In the genomic region with DNA sequence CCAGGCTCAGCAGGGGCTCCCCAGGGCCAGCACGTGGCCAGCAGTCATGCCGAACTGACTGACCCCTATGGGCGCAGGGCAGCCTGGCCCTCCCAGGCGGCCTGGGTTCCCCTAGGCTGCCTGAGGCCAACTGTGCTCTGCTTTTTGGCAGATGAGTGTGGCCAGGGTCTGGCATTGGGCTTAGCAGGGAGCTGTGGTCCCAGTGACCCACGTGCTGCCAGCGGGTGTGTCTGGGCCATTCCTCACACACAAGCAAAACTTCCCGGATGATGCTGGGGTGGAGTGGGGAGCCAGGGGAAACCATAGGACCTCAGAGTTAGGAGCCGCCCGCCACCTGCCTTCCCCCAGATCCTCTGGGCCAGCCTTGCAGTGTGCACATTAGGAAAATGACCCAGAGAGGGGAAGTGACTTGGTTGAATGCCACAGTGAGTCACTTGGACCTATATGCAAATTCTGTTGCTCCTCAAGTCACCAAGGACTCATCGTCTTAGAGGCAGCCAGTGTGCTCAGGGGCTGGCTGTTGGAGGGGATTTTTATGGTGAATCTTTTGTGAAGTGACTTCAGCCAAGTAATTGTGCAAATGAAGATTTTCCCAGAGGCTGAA, we compare ENCODE assay signal across 2 cellular contexts.
TF ChIP-seq lines count a peak whose summit lies in the region.

No MANE protein-coding gene starts in this region.

TF ChIP-seq in HCT116, 20 proteins besides CTCF, POLR2A, EP300 and RAD21:
- TF ChIP-seq CBX3 (IDR thresholded peaks at IDR 0.05; ENCODE audit: low read depth): no peak
- TF ChIP-seq YY1 (IDR thresholded peaks at IDR 0.05; ENCODE audit: extremely low read depth, insufficient replicate concordance, low read depth, low read length): no peak
- TF ChIP-seq TCF7L2 (IDR thresholded peaks at IDR 0.05; ENCODE audit: borderline replicate concordance, extremely low read depth, insufficient read depth, insufficient read length): no peak
- TF ChIP-seq ZFX (IDR thresholded peaks at IDR 0.05): no peak

TF ChIP-seq in GM12878, 131 proteins besides CTCF, POLR2A, EP300 and RAD21:
- TF ChIP-seq ZSCAN29 (IDR thresholded peaks at IDR 0.05) (no peak), EED (IDR thresholded peaks at IDR 0.05; ENCODE audit: low read depth) (peak; percentile 72; the same call in 1 of the 2 replicates), MXI1 (IDR thresholded peaks at IDR 0.05; ENCODE audit: low read depth, low read length) (peak; percentile 26; the same call in 1 of the 2 replicates), SREBF2 (IDR thresholded peaks at IDR 0.05; ENCODE audit: low read length) (no peak), POLR2AphosphoS2 (IDR thresholded peaks at IDR 0.05; ENCODE audit: low read depth, low read length) (peak; percentile 59; the same call in 1 of the 2 replicates), TCF12 (IDR thresholded peaks at IDR 0.05; ENCODE audit: low read depth, low read length) (0 out of 2 replicates have a peak, but pooled peaks have one; percentile 57), SMAD1 (IDR thresholded peaks at IDR 0.05; ENCODE audit: low read depth, partially characterized antibody) (no peak), NR2F1 (conservative IDR thresholded peaks at IDR 0.05) (no peak), PAX5 (IDR thresholded peaks at IDR 0.05; ENCODE audit: borderline replicate concordance, low read depth, low read length) (0 out of 2 replicates have a peak, but pooled peaks have one; percentile 22), JUNB (IDR thresholded peaks at IDR 0.05) (peak; percentile 18; the same call in 1 of the 2 replicates), CEBPB (IDR thresholded peaks at IDR 0.05; ENCODE audit: borderline replicate concordance in 1 of 2, low read depth in 2 of 2, low read length in 2 of 2) (no peak), POLR2AphosphoS5 (IDR thresholded peaks at IDR 0.05; ENCODE audit: low read length) (peak; percentile 89), IRF4 (IDR thresholded peaks at IDR 0.05; ENCODE audit: low read depth, low read length) (0 out of 2 replicates have a peak, but pooled peaks have one; percentile 7), HDGF (IDR thresholded peaks at IDR 0.05) (peak; percentile 93), HDAC6 (IDR thresholded peaks at IDR 0.05; ENCODE audit: unreplicated experiment) (no peak), CHD2 (IDR thresholded peaks at IDR 0.05; ENCODE audit: borderline replicate concordance, low read depth, low read length) (no peak), NFYA (IDR thresholded peaks at IDR 0.05; ENCODE audit: borderline replicate concordance, low read depth, low read length) (no peak), ZNF622 (IDR thresholded peaks at IDR 0.05) (no peak), STAT3 (IDR thresholded peaks at IDR 0.05; ENCODE audit: low read depth, low read length) (no peak), CBFB (IDR thresholded peaks at IDR 0.05; ENCODE audit: low read depth) (peak; percentile 44), TAF1 (IDR thresholded peaks at IDR 0.05; ENCODE audit: borderline replicate concordance, low read depth, low read length) (peak; percentile 66), SPI1 (IDR thresholded peaks at IDR 0.05; ENCODE audit: borderline replicate concordance, insufficient read depth, low read depth, low read length) (peak; percentile 94), STAT1 (conservative IDR thresholded peaks at IDR 0.05) (no peak), GABPA (IDR thresholded peaks at IDR 0.05; ENCODE audit: low read depth) (no peak), JUND (IDR thresholded peaks at IDR 0.05; ENCODE audit: low read depth, low read length) (peak; percentile 55; the same call in 1 of the 2 replicates), SMARCA5 (IDR thresholded peaks at IDR 0.05) (peak; percentile 61; the same call in 1 of the 2 replicates), SMC3 (IDR thresholded peaks at IDR 0.05; ENCODE audit: borderline replicate concordance, low read length) (no peak), KDM1A (IDR thresholded peaks at IDR 0.05; ENCODE audit: borderline replicate concordance) (no peak), RELA (IDR thresholded peaks at IDR 0.05; ENCODE audit: borderline replicate concordance, partially characterized antibody) (no peak), SMAD5 (IDR thresholded peaks at IDR 0.05; ENCODE audit: low read depth) (0 out of 2 replicates have a peak, but pooled peaks have one; percentile 35), BHLHE40 (IDR thresholded peaks at IDR 0.05; ENCODE audit: borderline replicate concordance in 1 of 2, low read depth in 2 of 2, low read length in 1 of 2) (peak in 1 of 2 experiments; percentile 57; a peak in 1 of 4 replicates), BMI1 (IDR thresholded peaks at IDR 0.05; ENCODE audit: borderline replicate concordance) (0 out of 2 replicates have a peak, but pooled peaks have one; percentile 7), POU2F2 (IDR thresholded peaks at IDR 0.05; ENCODE audit: borderline replicate concordance, low read depth, low read length) (peak; percentile 99), TARDBP (IDR thresholded peaks at IDR 0.05; ENCODE audit: borderline replicate concordance) (no peak), RB1 (IDR thresholded peaks at IDR 0.05; ENCODE audit: borderline replicate concordance) (0 out of 2 replicates have a peak, but pooled peaks have one; percentile 26)
- TF ChIP-seq, protein P1, sequence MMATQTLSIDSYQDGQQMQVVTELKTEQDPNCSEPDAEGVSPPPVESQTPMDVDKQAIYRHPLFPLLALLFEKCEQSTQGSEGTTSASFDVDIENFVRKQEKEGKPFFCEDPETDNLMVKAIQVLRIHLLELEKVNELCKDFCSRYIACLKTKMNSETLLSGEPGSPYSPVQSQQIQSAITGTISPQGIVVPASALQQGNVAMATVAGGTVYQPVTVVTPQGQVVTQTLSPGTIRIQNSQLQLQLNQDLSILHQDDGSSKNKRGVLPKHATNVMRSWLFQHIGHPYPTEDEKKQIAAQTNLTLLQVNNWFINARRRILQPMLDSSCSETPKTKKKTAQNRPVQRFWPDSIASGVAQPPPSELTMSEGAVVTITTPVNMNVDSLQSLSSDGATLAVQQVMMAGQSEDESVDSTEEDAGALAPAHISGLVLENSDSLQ (IDR thresholded peaks at IDR 0.05): peak; percentile 45; the same call in 1 of the 2 replicates
- TF ChIP-seq, protein P2, sequence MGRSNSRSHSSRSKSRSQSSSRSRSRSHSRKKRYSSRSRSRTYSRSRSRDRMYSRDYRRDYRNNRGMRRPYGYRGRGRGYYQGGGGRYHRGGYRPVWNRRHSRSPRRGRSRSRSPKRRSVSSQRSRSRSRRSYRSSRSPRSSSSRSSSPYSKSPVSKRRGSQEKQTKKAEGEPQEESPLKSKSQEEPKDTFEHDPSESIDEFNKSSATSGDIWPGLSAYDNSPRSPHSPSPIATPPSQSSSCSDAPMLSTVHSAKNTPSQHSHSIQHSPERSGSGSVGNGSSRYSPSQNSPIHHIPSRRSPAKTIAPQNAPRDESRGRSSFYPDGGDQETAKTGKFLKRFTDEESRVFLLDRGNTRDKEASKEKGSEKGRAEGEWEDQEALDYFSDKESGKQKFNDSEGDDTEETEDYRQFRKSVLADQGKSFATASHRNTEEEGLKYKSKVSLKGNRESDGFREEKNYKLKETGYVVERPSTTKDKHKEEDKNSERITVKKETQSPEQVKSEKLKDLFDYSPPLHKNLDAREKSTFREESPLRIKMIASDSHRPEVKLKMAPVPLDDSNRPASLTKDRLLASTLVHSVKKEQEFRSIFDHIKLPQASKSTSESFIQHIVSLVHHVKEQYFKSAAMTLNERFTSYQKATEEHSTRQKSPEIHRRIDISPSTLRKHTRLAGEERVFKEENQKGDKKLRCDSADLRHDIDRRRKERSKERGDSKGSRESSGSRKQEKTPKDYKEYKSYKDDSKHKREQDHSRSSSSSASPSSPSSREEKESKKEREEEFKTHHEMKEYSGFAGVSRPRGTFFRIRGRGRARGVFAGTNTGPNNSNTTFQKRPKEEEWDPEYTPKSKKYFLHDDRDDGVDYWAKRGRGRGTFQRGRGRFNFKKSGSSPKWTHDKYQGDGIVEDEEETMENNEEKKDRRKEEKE (IDR thresholded peaks at IDR 0.05): no peak
- TF ChIP-seq, protein P3, sequence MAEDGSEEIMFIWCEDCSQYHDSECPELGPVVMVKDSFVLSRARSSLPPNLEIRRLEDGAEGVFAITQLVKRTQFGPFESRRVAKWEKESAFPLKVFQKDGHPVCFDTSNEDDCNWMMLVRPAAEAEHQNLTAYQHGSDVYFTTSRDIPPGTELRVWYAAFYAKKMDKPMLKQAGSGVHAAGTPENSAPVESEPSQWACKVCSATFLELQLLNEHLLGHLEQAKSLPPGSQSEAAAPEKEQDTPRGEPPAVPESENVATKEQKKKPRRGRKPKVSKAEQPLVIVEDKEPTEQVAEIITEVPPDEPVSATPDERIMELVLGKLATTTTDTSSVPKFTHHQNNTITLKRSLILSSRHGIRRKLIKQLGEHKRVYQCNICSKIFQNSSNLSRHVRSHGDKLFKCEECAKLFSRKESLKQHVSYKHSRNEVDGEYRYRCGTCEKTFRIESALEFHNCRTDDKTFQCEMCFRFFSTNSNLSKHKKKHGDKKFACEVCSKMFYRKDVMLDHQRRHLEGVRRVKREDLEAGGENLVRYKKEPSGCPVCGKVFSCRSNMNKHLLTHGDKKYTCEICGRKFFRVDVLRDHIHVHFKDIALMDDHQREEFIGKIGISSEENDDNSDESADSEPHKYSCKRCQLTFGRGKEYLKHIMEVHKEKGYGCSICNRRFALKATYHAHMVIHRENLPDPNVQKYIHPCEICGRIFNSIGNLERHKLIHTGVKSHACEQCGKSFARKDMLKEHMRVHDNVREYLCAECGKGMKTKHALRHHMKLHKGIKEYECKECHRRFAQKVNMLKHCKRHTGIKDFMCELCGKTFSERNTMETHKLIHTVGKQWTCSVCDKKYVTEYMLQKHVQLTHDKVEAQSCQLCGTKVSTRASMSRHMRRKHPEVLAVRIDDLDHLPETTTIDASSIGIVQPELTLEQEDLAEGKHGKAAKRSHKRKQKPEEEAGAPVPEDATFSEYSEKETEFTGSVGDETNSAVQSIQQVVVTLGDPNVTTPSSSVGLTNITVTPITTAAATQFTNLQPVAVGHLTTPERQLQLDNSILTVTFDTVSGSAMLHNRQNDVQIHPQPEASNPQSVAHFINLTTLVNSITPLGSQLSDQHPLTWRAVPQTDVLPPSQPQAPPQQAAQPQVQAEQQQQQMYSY (CRISPR knock-in tag; IDR thresholded peaks at IDR 0.05): no peak
- TF ChIP-seq, protein P4, sequence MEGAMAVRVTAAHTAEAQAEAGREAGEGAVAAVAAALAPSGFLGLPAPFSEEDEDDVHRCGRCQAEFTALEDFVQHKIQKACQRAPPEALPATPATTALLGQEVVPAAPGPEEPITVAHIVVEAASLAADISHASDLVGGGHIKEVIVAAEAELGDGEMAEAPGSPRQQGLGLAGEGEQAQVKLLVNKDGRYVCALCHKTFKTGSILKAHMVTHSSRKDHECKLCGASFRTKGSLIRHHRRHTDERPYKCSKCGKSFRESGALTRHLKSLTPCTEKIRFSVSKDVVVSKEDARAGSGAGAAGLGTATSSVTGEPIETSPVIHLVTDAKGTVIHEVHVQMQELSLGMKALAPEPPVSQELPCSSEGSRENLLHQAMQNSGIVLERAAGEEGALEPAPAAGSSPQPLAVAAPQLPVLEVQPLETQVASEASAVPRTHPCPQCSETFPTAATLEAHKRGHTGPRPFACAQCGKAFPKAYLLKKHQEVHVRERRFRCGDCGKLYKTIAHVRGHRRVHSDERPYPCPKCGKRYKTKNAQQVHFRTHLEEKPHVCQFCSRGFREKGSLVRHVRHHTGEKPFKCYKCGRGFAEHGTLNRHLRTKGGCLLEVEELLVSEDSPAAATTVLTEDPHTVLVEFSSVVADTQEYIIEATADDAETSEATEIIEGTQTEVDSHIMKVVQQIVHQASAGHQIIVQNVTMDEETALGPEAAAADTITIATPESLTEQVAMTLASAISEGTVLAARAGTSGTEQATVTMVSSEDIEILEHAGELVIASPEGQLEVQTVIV (IDR thresholded peaks at IDR 0.05; ENCODE audit: borderline replicate concordance, partially characterized antibody): no peak
- TF ChIP-seq, protein P5, sequence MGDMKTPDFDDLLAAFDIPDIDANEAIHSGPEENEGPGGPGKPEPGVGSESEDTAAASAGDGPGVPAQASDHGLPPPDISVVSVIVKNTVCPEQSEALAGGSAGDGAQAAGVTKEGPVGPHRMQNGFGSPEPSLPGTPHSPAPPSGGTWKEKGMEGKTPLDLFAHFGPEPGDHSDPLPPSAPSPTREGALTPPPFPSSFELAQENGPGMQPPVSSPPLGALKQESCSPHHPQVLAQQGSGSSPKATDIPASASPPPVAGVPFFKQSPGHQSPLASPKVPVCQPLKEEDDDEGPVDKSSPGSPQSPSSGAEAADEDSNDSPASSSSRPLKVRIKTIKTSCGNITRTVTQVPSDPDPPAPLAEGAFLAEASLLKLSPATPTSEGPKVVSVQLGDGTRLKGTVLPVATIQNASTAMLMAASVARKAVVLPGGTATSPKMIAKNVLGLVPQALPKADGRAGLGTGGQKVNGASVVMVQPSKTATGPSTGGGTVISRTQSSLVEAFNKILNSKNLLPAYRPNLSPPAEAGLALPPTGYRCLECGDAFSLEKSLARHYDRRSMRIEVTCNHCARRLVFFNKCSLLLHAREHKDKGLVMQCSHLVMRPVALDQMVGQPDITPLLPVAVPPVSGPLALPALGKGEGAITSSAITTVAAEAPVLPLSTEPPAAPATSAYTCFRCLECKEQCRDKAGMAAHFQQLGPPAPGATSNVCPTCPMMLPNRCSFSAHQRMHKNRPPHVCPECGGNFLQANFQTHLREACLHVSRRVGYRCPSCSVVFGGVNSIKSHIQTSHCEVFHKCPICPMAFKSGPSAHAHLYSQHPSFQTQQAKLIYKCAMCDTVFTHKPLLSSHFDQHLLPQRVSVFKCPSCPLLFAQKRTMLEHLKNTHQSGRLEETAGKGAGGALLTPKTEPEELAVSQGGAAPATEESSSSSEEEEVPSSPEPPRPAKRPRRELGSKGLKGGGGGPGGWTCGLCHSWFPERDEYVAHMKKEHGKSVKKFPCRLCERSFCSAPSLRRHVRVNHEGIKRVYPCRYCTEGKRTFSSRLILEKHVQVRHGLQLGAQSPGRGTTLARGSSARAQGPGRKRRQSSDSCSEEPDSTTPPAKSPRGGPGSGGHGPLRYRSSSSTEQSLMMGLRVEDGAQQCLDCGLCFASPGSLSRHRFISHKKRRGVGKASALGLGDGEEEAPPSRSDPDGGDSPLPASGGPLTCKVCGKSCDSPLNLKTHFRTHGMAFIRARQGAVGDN (IDR thresholded peaks at IDR 0.05): peak; percentile 59
- TF ChIP-seq, protein P6, sequence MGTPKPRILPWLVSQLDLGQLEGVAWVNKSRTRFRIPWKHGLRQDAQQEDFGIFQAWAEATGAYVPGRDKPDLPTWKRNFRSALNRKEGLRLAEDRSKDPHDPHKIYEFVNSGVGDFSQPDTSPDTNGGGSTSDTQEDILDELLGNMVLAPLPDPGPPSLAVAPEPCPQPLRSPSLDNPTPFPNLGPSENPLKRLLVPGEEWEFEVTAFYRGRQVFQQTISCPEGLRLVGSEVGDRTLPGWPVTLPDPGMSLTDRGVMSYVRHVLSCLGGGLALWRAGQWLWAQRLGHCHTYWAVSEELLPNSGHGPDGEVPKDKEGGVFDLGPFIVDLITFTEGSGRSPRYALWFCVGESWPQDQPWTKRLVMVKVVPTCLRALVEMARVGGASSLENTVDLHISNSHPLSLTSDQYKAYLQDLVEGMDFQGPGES (IDR thresholded peaks at IDR 0.05): no peak
